17 cellular contexts compared by ENCODE assay signal in genomic region chr15:78021761-78022160, GRCh38. TPM values are rescaled to one million over a fixed set of nuclear protein-coding genes. Genes with fewer than 3 reads are reported as not detected.
DNase-seq lines count a peak whose midpoint lies in the region; ATAC-seq and TF ChIP-seq lines count a peak whose summit lies in the region.
"Had no signal": no experiment of that assay in that cellular context is flagged by ENCODE, and none has a peak within 500 bp of the region (broad histone marks: within the 10 kb centered on the region; RNA-seq: fewer than 3 reads in every experiment).

No MANE protein-coding gene starts in this region.

- H3K4me1 ChIP-seq in spleen (peaks cover 26 to 95% (median 52%) of the 10 kb centered on the region in 6 donors), esophagus muscularis mucosa (peaks cover 16 to 38% (median 32%) of the 10 kb centered on the region in 4 donors)

- 81 to 94% (median 88%) methylated on average over 10 to 12 of the region's 12 CpGs for WGBS in spleen, 5 donors
- 94% methylated on average over 7 of the region's 12 CpGs for WGBS in esophagus muscularis mucosa

- H3K27ac Mint-ChIP-seq in activated CD8-positive, alpha-beta memory T cell treated with anti-CD3 and anti-CD28 coated beads, Interleukin-2, amount 10 ng/mL, durations not matched to agents 7 days and 5 days, result no peak overlapping the region
- H3K27ac Mint-ChIP-seq: B cell; CD8-positive, alpha-beta T cell; HFFc6 had no signal

- no peak for TF ChIP-seq EP300 in esophagus muscularis mucosa (IDR thresholded peaks at IDR 0.05)

- intact Hi-C loops in spleen (cut with DNase I; ENCODE audit: low total_unique reads), result no loop called here
- intact Hi-C loops in esophagus muscularis mucosa (cut with DNase I), result no loop called here

- CTCF ChIA-PET in activated CD8-positive, alpha-beta memory T cell treated with anti-CD3 and anti-CD28 coated beads, Interleukin-2, amount 10 ng/mL, durations not matched to agents 7 days and 5 days (lab: Charles Lee), result no interaction called here

- peaks cover 30% of the 10 kb centered on the region for H3K4me1 Mint-ChIP-seq in activated CD8-positive, alpha-beta memory T cell treated with anti-CD3 and anti-CD28 coated beads, Interleukin-2, amount 10 ng/mL, durations not matched to agents 7 days and 5 days

- H3K9me3 ChIP-seq in spleen (no peaks in the 10 kb centered on the region), esophagus muscularis mucosa (no peaks in the 10 kb centered on the region)
- H3K9me3 ChIP-seq: BLaER1 treated with 17β-estradiol and CSF1 and Interleukin-3, amounts not matched to agents 10 nM and 100 nM had no signal

- H3K4me3 Mint-ChIP-seq in activated CD8-positive, alpha-beta memory T cell treated with anti-CD3 and anti-CD28 coated beads, Interleukin-2, amount 10 ng/mL, durations not matched to agents 7 days and 5 days, result no peak overlapping the region
- H3K4me3 Mint-ChIP-seq: B cell; CD8-positive, alpha-beta T cell; HFFc6 had no signal

- ATAC-seq in activated CD8-positive, alpha-beta memory T cell treated with anti-CD3 and anti-CD28 coated beads, Interleukin-2, amount 10 ng/mL, durations not matched to agents 7 days and 5 days, result no peak
- no peak for ATAC-seq in left lobe of liver
- ATAC-seq in HG03439 (IDR thresholded peaks at IDR 0.05; ENCODE audit: unreplicated experiment), result no peak
- ATAC-seq: CD8-positive, alpha-beta T cell; HCT116; HepG2 had no signal

- no peak for TF ChIP-seq CTCF in spleen (IDR thresholded peaks at IDR 0.05 in 8 of 11, conservative IDR thresholded peaks at IDR 0.05 in 3 of 11)
- TF ChIP-seq CTCF in esophagus muscularis mucosa (IDR thresholded peaks at IDR 0.05), result no peak

- H3K36me3 Mint-ChIP-seq in activated CD8-positive, alpha-beta memory T cell treated with anti-CD3 and anti-CD28 coated beads, Interleukin-2, amount 10 ng/mL, durations not matched to agents 7 days and 5 days, result peaks cover 58% of the 10 kb centered on the region

- H3K27me3 ChIP-seq in spleen (replicated peaks in 1 of 7) (no peaks in the 10 kb centered on the region), esophagus muscularis mucosa (no peaks in the 10 kb centered on the region)
- H3K27me3 ChIP-seq: BLaER1 treated with 17β-estradiol and CSF1 and Interleukin-3, amounts not matched to agents 10 nM and 100 nM had no signal

- no peaks in the 10 kb centered on the region for H3K9me3 Mint-ChIP-seq in activated CD8-positive, alpha-beta memory T cell treated with anti-CD3 and anti-CD28 coated beads, Interleukin-2, amount 10 ng/mL, durations not matched to agents 7 days and 5 days (ENCODE audit: low read depth)
- H3K9me3 Mint-ChIP-seq: CD8-positive, alpha-beta T cell; HFFc6 had no signal

- H3K27ac ChIP-seq in spleen, result peak overlapping the region in 5 of 8 donors; percentile 20 to 83 (median 48)
- H3K27ac ChIP-seq in esophagus muscularis mucosa (replicated peaks in 1 of 4), result no peak overlapping the region
- H3K27ac ChIP-seq: BLaER1 treated with 17β-estradiol and CSF1 and Interleukin-3, amounts not matched to agents 10 nM and 100 nM had no signal

- H3K4me3 ChIP-seq in spleen (no peak overlapping the region), esophagus muscularis mucosa (no peak overlapping the region)
- H3K4me3 ChIP-seq: BLaER1 treated with 17β-estradiol and CSF1 and Interleukin-3, amounts not matched to agents 10 nM and 100 nM had no signal

- TF ChIP-seq POLR2A in spleen (IDR thresholded peaks at IDR 0.05) (no peak), esophagus muscularis mucosa (IDR thresholded peaks at IDR 0.05; ENCODE audit: low read depth) (no peak)

- peaks cover 0 to 86% (median 39%) of the 10 kb centered on the region in 6 donors for H3K36me3 ChIP-seq in spleen
- peaks cover 6 to 62% (median 50%) of the 10 kb centered on the region in 4 donors for H3K36me3 ChIP-seq in esophagus muscularis mucosa

- H3K27me3 Mint-ChIP-seq in activated CD8-positive, alpha-beta memory T cell treated with anti-CD3 and anti-CD28 coated beads, Interleukin-2, amount 10 ng/mL, durations not matched to agents 7 days and 5 days, result no peaks in the 10 kb centered on the region
- H3K27me3 Mint-ChIP-seq: B cell had no signal

- DNase-seq in activated CD8-positive, alpha-beta memory T cell treated with anti-CD3 and anti-CD28 coated beads, Interleukin-2, amount 10 ng/mL, durations not matched to agents 7 days and 5 days, result peak; percentile 30
- DNase-seq in activated CD8-positive, alpha-beta memory T cell treated with anti-CD3 and anti-CD28 coated beads, Interleukin-2, amount 50 U/mL, for 4 hours, result no peak
- peak; percentile 42 for DNase-seq in left lobe of liver (ENCODE audit: low spot score)
- no peak for DNase-seq in spleen
- no peak for DNase-seq in esophagus muscularis mucosa (ENCODE audit: extremely low spot score)
- DNase-seq: Calu3; CD8-positive, alpha-beta T cell; DMS79 treated with DMSO at 0.1 percent for 48 hours; GF-D8; GOT3; H7; HFFc6 had no signal

RNA-seq across cellular contexts. Expression of gene TBC1D2B, which starts 55.8 kb away (rescaled TPM):
- 100 to 1,000 TPM; 118 to 135 TPM for total RNA-seq in activated CD8-positive, alpha-beta memory T cell treated with anti-CD3 and anti-CD28 coated beads, Interleukin-2, amount 10 ng/mL, durations not matched to agents 7 days and 5 days
- total RNA-seq in left lobe of liver, result 50.4 TPM
- total RNA-seq in spleen, result 100 to 1,000 TPM in 5 of 7 donors, 10 to 100 TPM in 2; 88.7 to 131 (median 106) TPM
- polyA plus RNA-seq in spleen, result 10 to 100 TPM in 2 of 3 donors, 1 to 10 TPM in 1; 9.4 to 19.4 (median 10.0) TPM
- 10 to 100 TPM; 31.3 to 58.8 (median 32.7) TPM for total RNA-seq in esophagus muscularis mucosa

Comparison
In these comparisons a context has a peak if more than half of its experiments do, and no peak if none do; other contexts are left out.
1. DNase-seq: peak in activated CD8-positive, alpha-beta memory T cell treated with anti-CD3 and anti-CD28 coated beads, Interleukin-2, amount 10 ng/mL, durations not matched to agents 7 days and 5 days (single experiment) and left lobe of liver (single experiment); none in activated CD8-positive, alpha-beta memory T cell treated with anti-CD3 and anti-CD28 coated beads, Interleukin-2, amount 50 U/mL, for 4 hours (single experiment), spleen (single experiment) and esophagus muscularis mucosa (single experiment).
2. H3K27ac ChIP-seq: peak in spleen (5 of 8); none in esophagus muscularis mucosa (0 of 4).